Comparison of ENCODE assay signal across 23 cellular contexts in genomic region chr2:187869195-187869594, GRCh38.
"Had no signal": no experiment of that assay in that cellular context is flagged by ENCODE, and none has a peak within 500 bp of the region (broad histone marks: within the 10 kb centered on the region; RNA-seq: fewer than 3 reads in every experiment).

No MANE protein-coding gene starts in this region.

- H3K27ac ChIP-seq: breast epithelium, hepatocyte, right lobe of liver, transverse colon had no signal

- H3K4me2 ChIP-seq: hepatocyte had no signal

- H3K4me1 ChIP-seq: breast epithelium, right lobe of liver had no signal

- DNase-seq: activated B cell treated with CpG ODN at 0.5 μM for 24 hours; activated CD4-positive, alpha-beta T cell treated with anti-CD3 and anti-CD28 coated beads for 36 hours; activated CD4-positive, alpha-beta T cell treated with anti-CD3 and anti-CD28 coated beads, Interleukin-2, amount 50 U/mL, for 4 hours; activated CD8-positive, alpha-beta memory T cell treated with anti-CD3 and anti-CD28 coated beads, Interleukin-2, amount 50 U/mL, for 48 hours; activated naive CD4-positive, alpha-beta T cell treated with Interleukin-2 at 50 U/mL for 16 hours; activated naive CD8-positive, alpha-beta T cell treated with anti-CD3 and anti-CD28 coated beads, Interleukin-2, amount 10 ng/mL, durations not matched to agents 7 days and 5 days; activated T-cell treated with anti-CD3 and anti-CD28 coated beads, Interleukin-2, amount 50 U/mL, for 4 hours; amniotic stem cell; effector memory CD4-positive, alpha-beta T cell; foreskin melanocyte; immature natural killer cell; naive thymus-derived CD4-positive, alpha-beta T cell; posterior cingulate gyrus; right lobe of liver; small intestine; stimulated activated CD4-positive, alpha-beta T cell treated with anti-CD3 and anti-CD28 coated beads, Interleukin-15, amount 100 ng/mL, for 24 hours; stimulated activated CD8-positive, alpha-beta memory T cell treated with anti-CD3 and anti-CD28 coated beads, Interleukin-4, amount 100 ng/mL, for 48 hours; stimulated activated naive B cell treated with anti-CD40 and anti-IgM and Interleukin-4, amounts not matched to agents 10 μg/mL and 1 μg/mL and 100 μg/mL, for 72 hours; transverse colon had no signal

- H3K36me3 ChIP-seq: breast epithelium, right lobe of liver, transverse colon had no signal

- H3K27me3 ChIP-seq: breast epithelium, hepatocyte, right lobe of liver, transverse colon had no signal

- H2AFZ ChIP-seq: hepatocyte had no signal

- ATAC-seq: activated CD4-positive, alpha-beta T cell treated with anti-CD3 and anti-CD28 coated beads for 36 hours; activated T-cell treated with anti-CD3 and anti-CD28 coated beads, Interleukin-2, amount 50 U/mL, for 4 hours; left lobe of liver; naive thymus-derived CD4-positive, alpha-beta T cell; right lobe of liver; stimulated activated naive B cell treated with anti-CD40 and anti-IgM and Interleukin-4, amounts not matched to agents 10 μg/mL and 1 μg/mL and 100 μg/mL, for 72 hours had no signal

- H3K4me3 ChIP-seq: breast epithelium, hepatocyte, lung, right lobe of liver, transverse colon had no signal

- H3K9me3 ChIP-seq: breast epithelium, right lobe of liver, transverse colon had no signal

- H3K79me2 ChIP-seq: hepatocyte had no signal
